Comparison of ENCODE assay signal across 1 cellular context in the genomic region with DNA sequence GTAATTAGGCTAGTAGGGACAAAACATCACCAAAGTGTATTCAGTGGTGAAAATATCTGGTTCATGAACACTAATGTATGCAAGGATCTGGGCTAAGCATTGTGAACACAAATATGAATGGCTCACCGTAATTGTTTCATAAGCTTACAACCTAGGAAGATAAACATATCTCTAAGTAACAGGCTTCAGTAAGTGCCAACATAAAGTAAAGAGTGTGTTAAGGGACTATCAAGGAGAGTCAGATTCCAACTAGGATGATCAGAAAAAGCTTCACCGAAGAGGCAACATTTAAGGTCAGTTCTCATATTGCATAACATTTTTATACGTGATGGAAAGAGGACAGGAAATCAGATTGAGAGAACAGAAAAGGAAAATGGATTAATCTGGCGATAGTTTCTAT.
TF ChIP-seq lines count a peak whose summit lies in the region.

No MANE protein-coding gene starts in this region.

TF ChIP-seq in K562, 482 proteins besides CTCF, POLR2A, EP300 and RAD21 (continued from another document):
- TF ChIP-seq, protein P1, sequence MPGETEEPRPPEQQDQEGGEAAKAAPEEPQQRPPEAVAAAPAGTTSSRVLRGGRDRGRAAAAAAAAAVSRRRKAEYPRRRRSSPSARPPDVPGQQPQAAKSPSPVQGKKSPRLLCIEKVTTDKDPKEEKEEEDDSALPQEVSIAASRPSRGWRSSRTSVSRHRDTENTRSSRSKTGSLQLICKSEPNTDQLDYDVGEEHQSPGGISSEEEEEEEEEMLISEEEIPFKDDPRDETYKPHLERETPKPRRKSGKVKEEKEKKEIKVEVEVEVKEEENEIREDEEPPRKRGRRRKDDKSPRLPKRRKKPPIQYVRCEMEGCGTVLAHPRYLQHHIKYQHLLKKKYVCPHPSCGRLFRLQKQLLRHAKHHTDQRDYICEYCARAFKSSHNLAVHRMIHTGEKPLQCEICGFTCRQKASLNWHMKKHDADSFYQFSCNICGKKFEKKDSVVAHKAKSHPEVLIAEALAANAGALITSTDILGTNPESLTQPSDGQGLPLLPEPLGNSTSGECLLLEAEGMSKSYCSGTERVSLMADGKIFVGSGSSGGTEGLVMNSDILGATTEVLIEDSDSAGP (CRISPR knock-in tag; IDR thresholded peaks at IDR 0.05): no peak
- TF ChIP-seq CBFA2T3 (IDR thresholded peaks at IDR 0.05): peak; percentile 52
- TF ChIP-seq, protein P2, sequence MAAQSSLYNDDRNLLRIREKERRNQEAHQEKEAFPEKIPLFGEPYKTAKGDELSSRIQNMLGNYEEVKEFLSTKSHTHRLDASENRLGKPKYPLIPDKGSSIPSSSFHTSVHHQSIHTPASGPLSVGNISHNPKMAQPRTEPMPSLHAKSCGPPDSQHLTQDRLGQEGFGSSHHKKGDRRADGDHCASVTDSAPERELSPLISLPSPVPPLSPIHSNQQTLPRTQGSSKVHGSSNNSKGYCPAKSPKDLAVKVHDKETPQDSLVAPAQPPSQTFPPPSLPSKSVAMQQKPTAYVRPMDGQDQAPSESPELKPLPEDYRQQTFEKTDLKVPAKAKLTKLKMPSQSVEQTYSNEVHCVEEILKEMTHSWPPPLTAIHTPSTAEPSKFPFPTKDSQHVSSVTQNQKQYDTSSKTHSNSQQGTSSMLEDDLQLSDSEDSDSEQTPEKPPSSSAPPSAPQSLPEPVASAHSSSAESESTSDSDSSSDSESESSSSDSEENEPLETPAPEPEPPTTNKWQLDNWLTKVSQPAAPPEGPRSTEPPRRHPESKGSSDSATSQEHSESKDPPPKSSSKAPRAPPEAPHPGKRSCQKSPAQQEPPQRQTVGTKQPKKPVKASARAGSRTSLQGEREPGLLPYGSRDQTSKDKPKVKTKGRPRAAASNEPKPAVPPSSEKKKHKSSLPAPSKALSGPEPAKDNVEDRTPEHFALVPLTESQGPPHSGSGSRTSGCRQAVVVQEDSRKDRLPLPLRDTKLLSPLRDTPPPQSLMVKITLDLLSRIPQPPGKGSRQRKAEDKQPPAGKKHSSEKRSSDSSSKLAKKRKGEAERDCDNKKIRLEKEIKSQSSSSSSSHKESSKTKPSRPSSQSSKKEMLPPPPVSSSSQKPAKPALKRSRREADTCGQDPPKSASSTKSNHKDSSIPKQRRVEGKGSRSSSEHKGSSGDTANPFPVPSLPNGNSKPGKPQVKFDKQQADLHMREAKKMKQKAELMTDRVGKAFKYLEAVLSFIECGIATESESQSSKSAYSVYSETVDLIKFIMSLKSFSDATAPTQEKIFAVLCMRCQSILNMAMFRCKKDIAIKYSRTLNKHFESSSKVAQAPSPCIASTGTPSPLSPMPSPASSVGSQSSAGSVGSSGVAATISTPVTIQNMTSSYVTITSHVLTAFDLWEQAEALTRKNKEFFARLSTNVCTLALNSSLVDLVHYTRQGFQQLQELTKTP (IDR thresholded peaks at IDR 0.05; ENCODE audit: low read depth in 1 of 2, partially characterized antibody in 2 of 2): no peak
- TF ChIP-seq, protein P3, sequence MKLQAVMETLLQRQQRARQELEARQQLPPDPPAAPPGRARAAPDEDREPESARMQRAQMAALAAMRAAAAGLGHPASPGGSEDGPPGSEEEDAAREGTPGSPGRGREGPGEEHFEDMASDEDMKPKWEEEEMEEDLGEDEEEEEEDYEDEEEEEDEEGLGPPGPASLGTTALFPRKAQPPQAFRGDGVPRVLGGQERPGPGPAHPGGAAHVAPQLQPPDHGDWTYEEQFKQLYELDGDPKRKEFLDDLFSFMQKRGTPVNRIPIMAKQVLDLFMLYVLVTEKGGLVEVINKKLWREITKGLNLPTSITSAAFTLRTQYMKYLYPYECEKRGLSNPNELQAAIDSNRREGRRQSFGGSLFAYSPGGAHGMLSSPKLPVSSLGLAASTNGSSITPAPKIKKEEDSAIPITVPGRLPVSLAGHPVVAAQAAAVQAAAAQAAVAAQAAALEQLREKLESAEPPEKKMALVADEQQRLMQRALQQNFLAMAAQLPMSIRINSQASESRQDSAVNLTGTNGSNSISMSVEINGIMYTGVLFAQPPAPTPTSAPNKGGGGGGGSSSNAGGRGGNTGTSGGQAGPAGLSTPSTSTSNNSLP (IDR thresholded peaks at IDR 0.05; ENCODE audit: borderline replicate concordance, low read depth, low read length): no peak
- no peak for TF ChIP-seq KHSRP (IDR thresholded peaks at IDR 0.05)
- TF ChIP-seq, protein P4, sequence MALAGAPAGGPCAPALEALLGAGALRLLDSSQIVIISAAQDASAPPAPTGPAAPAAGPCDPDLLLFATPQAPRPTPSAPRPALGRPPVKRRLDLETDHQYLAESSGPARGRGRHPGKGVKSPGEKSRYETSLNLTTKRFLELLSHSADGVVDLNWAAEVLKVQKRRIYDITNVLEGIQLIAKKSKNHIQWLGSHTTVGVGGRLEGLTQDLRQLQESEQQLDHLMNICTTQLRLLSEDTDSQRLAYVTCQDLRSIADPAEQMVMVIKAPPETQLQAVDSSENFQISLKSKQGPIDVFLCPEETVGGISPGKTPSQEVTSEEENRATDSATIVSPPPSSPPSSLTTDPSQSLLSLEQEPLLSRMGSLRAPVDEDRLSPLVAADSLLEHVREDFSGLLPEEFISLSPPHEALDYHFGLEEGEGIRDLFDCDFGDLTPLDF (CRISPR knock-in tag; IDR thresholded peaks at IDR 0.05): no peak
- TF ChIP-seq BCOR (IDR thresholded peaks at IDR 0.05): no peak
- TF ChIP-seq, protein P5, sequence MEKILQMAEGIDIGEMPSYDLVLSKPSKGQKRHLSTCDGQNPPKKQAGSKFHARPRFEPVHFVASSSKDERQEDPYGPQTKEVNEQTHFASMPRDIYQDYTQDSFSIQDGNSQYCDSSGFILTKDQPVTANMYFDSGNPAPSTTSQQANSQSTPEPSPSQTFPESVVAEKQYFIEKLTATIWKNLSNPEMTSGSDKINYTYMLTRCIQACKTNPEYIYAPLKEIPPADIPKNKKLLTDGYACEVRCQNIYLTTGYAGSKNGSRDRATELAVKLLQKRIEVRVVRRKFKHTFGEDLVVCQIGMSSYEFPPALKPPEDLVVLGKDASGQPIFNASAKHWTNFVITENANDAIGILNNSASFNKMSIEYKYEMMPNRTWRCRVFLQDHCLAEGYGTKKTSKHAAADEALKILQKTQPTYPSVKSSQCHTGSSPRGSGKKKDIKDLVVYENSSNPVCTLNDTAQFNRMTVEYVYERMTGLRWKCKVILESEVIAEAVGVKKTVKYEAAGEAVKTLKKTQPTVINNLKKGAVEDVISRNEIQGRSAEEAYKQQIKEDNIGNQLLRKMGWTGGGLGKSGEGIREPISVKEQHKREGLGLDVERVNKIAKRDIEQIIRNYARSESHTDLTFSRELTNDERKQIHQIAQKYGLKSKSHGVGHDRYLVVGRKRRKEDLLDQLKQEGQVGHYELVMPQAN (IDR thresholded peaks at IDR 0.05; ENCODE audit: borderline replicate concordance): no peak
- TF ChIP-seq, protein P6, sequence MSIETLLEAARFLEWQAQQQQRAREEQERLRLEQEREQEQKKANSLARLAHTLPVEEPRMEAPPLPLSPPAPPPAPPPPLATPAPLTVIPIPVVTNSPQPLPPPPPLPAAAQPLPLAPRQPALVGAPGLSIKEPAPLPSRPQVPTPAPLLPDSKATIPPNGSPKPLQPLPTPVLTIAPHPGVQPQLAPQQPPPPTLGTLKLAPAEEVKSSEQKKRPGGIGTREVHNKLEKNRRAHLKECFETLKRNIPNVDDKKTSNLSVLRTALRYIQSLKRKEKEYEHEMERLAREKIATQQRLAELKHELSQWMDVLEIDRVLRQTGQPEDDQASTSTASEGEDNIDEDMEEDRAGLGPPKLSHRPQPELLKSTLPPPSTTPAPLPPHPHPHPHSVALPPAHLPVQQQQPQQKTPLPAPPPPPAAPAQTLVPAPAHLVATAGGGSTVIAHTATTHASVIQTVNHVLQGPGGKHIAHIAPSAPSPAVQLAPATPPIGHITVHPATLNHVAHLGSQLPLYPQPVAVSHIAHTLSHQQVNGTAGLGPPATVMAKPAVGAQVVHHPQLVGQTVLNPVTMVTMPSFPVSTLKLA (conservative IDR thresholded peaks at IDR 0.05): no peak
- TF ChIP-seq NFE2L1 (tag; IDR thresholded peaks at IDR 0.05; ENCODE audit: borderline replicate concordance, low read depth): no peak
- TF ChIP-seq, protein P7, sequence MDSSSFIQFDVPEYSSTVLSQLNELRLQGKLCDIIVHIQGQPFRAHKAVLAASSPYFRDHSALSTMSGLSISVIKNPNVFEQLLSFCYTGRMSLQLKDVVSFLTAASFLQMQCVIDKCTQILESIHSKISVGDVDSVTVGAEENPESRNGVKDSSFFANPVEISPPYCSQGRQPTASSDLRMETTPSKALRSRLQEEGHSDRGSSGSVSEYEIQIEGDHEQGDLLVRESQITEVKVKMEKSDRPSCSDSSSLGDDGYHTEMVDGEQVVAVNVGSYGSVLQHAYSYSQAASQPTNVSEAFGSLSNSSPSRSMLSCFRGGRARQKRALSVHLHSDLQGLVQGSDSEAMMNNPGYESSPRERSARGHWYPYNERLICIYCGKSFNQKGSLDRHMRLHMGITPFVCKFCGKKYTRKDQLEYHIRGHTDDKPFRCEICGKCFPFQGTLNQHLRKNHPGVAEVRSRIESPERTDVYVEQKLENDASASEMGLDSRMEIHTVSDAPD (CRISPR knock-in tag; IDR thresholded peaks at IDR 0.05): no peak
- no peak for TF ChIP-seq RNF2 (IDR thresholded peaks at IDR 0.05)
- no peak for TF ChIP-seq NFATC3 (IDR thresholded peaks at IDR 0.05)
